In genomic region chr9:137185921-137186320, GRCh38 we compare ENCODE assay signal across 21 cellular contexts. TPM values are rescaled to one million over a fixed set of nuclear protein-coding genes. Genes with fewer than 3 reads are reported as not detected.
"Had no signal": no experiment of that assay in that cellular context is flagged by ENCODE, and none has a peak within 500 bp of the region (broad histone marks: within the 10 kb centered on the region; RNA-seq: fewer than 3 reads in every experiment).

No MANE protein-coding gene starts in this region.

- H3K27ac Mint-ChIP-seq: activated naive CD8-positive, alpha-beta T cell treated with anti-CD3 and anti-CD28 coated beads for 36 hours; memory B cell; natural killer cell; stimulated activated memory B cell treated with anti-CD40 and anti-IgM and Interleukin-4, amounts not matched to agents 10 μg/mL and 1 μg/mL and 100 μg/mL, for 72 hours had no signal

- H3K27ac ChIP-seq: coronary artery, esophagus muscularis mucosa, hepatocyte, left lung, pancreas had no signal

- H3K36me3 Mint-ChIP-seq: natural killer cell had no signal

- H3K4me3 Mint-ChIP-seq: natural killer cell had no signal

- H3K4me3 ChIP-seq: hepatocyte, left lung had no signal

- ATAC-seq: left lung; natural killer cell; pancreas; stimulated activated memory B cell treated with anti-CD40 and anti-IgM and Interleukin-4, amounts not matched to agents 10 μg/mL and 1 μg/mL and 100 μg/mL, for 72 hours had no signal

- DNase-seq: activated CD4-positive, alpha-beta T cell treated with anti-CD3 and anti-CD28 coated beads, Interleukin-2, amount 50 U/mL, for 48 hours; activated CD4-positive, CD25-positive, alpha-beta regulatory T cell treated with anti-CD3 and anti-CD28 coated beads, Interleukin-2, amount 50 U/mL, for 72 hours; activated gamma-delta T cell; activated naive CD8-positive, alpha-beta T cell treated with anti-CD3 and anti-CD28 coated beads for 36 hours; left lung; natural killer cell; stimulated activated CD4-positive, alpha-beta T cell treated with anti-CD3 and anti-CD28 coated beads, Interleukin-12 subunit alpha, Interleukin-12 subunit beta, amount 100 ng/mL, for 4 hours; stimulated activated CD4-positive, alpha-beta T cell treated with anti-CD3 and anti-CD28 coated beads, Interleukin-2, amount 100 ng/mL, for 24 hours; T1000 had no signal

- H3K9me3 Mint-ChIP-seq: activated naive CD8-positive, alpha-beta T cell treated with anti-CD3 and anti-CD28 coated beads for 36 hours; brain; central memory CD8-positive, alpha-beta T cell; memory B cell; natural killer cell; stimulated activated memory B cell treated with anti-CD40 and anti-IgM and Interleukin-4, amounts not matched to agents 10 μg/mL and 1 μg/mL and 100 μg/mL, for 72 hours had no signal

- H2AFZ ChIP-seq: hepatocyte had no signal

- H3K27me3 ChIP-seq: esophagus muscularis mucosa, hepatocyte, left lung, pancreas had no signal

- H3K9me3 ChIP-seq: esophagus muscularis mucosa, left lung, pancreas had no signal

- H3K27me3 Mint-ChIP-seq: activated naive CD8-positive, alpha-beta T cell treated with anti-CD3 and anti-CD28 coated beads for 36 hours; brain; central memory CD8-positive, alpha-beta T cell; memory B cell; stimulated activated memory B cell treated with anti-CD40 and anti-IgM and Interleukin-4, amounts not matched to agents 10 μg/mL and 1 μg/mL and 100 μg/mL, for 72 hours had no signal

RNA-seq across cellular contexts. Expression of gene TMEM210, which starts 14.1 kb away (rescaled TPM):
- total RNA-seq: activated naive CD8-positive, alpha-beta T cell treated with anti-CD3 and anti-CD28 coated beads for 36 hours; esophagus muscularis mucosa; glomerular endothelial cell; hepatocyte; left lung; mucosa of gallbladder; natural killer cell; pancreas; urinary bladder had no signal
- polyA plus RNA-seq: hepatocyte, keratinocyte, pancreas, urinary bladder had no signal

RNA-seq across cellular contexts. Expression of gene LRRC26, which starts 16.1 kb away (rescaled TPM):
- total RNA-seq: activated naive CD8-positive, alpha-beta T cell treated with anti-CD3 and anti-CD28 coated beads for 36 hours; esophagus muscularis mucosa; glomerular endothelial cell; natural killer cell; urinary bladder had no signal
- polyA plus RNA-seq: keratinocyte, pancreas, urinary bladder had no signal
